Comparison of ENCODE assay signal across 1 cellular context in genomic region chr13:33537691-33538090, GRCh38.
TF ChIP-seq lines count a peak whose summit lies in the region.

No MANE protein-coding gene starts in this region.

TF ChIP-seq in WTC11, 78 proteins besides CTCF, POLR2A, EP300 and RAD21 (continued from another document):
- TF ChIP-seq PRDM15 (CRISPR knock-in tag; IDR thresholded peaks at IDR 0.05) (no peak), NFATC4 (CRISPR knock-in tag; IDR thresholded peaks at IDR 0.05) (no peak), ZBTB43 (CRISPR knock-in tag; IDR thresholded peaks at IDR 0.05) (no peak)
